Comparison of ENCODE assay signal across 12 cellular contexts in the genomic region with DNA sequence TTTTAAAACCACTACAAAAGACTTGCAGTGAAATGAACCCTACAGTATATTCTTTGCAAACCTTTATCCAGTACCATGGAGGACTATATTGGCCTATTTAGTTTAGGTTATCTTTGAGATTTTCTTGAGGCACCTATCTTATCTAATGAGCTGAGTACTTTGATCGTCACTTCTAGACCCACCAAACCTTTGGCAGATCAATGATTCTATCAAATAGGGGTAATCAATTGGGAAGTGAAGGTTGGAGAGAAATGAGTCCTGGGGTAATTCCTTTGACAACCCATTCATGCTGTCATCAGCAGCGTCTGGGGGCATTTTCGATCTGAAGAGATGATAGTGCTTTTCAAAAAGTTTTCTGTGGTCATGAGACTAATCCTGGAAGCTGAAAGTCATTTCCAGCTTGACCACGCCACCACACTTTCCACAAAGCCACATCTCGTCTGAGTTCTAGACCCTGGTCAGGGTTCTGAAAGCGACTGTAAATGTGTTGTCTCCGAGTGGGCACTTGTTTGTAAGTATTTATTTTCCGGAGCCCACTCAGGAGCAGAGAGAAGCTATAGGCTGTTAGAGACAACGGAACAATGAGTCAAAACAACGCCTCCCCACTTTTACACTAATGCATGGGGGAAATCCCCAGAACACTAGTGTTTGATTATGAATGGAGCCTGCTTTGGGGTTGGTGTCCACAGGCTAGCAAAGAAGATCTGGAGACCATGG. TPM values are rescaled to one million over a fixed set of nuclear protein-coding genes. Genes with fewer than 3 reads are reported as not detected.
DNase-seq lines count a peak whose midpoint lies in the region; ATAC-seq and FAIRE-seq lines count a peak whose summit lies in the region.
"Had no signal": no experiment of that assay in that cellular context is flagged by ENCODE, and none has a peak within 500 bp of the region (broad histone marks: within the 10 kb centered on the region; RNA-seq: fewer than 3 reads in every experiment).

No MANE protein-coding gene starts in this region.

- peak; percentile 30 for DNase-seq in GM18507 (ENCODE audit: extremely low spot score, insufficient read length, low read depth)
- DNase-seq in activated CD4-positive, alpha-beta T cell treated with anti-CD3 and anti-CD28 coated beads for 4 hours = peak; percentile 57 to 69
- DNase-seq in stimulated activated CD4-positive, alpha-beta T cell treated with anti-CD3 and anti-CD28 coated beads, Interleukin-12 subunit alpha, Interleukin-12 subunit beta, amount 100 ng/mL, for 48 hours (ENCODE audit: low read depth in 2 of 3, low spot score in 1 of 3) = peak; percentile 72 to 80 (median 77)
- no peak for DNase-seq in H4 (ENCODE audit: low spot score)
- no peak for DNase-seq in NCI-H2227 treated with DMSO at 0.1 percent for 48 hours (lab: John Stamatoyannopoulos, UW)
- DNase-seq in dermis blood vessel endothelial cell = no peak
- no peak for DNase-seq in ecto neural progenitor cell (ENCODE audit: low spot score)
- DNase-seq: anterior cingulate cortex, DND-41, NCI-H1417, upper lobe of right lung had no signal

- peak; percentile 46 for ATAC-seq in HG02678 (IDR thresholded peaks at IDR 0.05; ENCODE audit: unreplicated experiment)
- ATAC-seq: upper lobe of right lung had no signal

- peak; percentile 91 for FAIRE-seq in GM18507 (lab: Jason Lieb, UNC)

RNA-seq across cellular contexts. Expression of gene EGR2, which starts 4.8 kb away (rescaled TPM):
- 0.39 and 1.1 TPM in 2 replicates for total RNA-seq in H4 (2014; rRNA removed; shearing (Covaris generic))
- total RNA-seq in dermis blood vessel endothelial cell = 0.37 and 1.0 TPM in 2 replicates

RNA-seq across cellular contexts. Expression of gene ADO, which starts 6.8 kb away (rescaled TPM):
- total RNA-seq in H4 (2014; rRNA removed; shearing (Covaris generic)) = 24.0 and 24.7 TPM in 2 replicates
- 22.3 and 24.8 TPM in 2 replicates for total RNA-seq in dermis blood vessel endothelial cell

Comparison
In these comparisons a context has a peak if more than half of its experiments do, and no peak if none do; other contexts are left out.
1. DNase-seq: peak in GM18507 (single experiment), activated CD4-positive, alpha-beta T cell treated with anti-CD3 and anti-CD28 coated beads for 4 hours (2 of 2) and stimulated activated CD4-positive, alpha-beta T cell treated with anti-CD3 and anti-CD28 coated beads, Interleukin-12 subunit alpha, Interleukin-12 subunit beta, amount 100 ng/mL, for 48 hours (3 of 3); none in H4 (single experiment), NCI-H2227 treated with DMSO at 0.1 percent for 48 hours (single experiment), dermis blood vessel endothelial cell (single experiment) and ecto neural progenitor cell (single experiment).